Comparison of ENCODE assay signal across 9 cellular contexts in the genomic region with DNA sequence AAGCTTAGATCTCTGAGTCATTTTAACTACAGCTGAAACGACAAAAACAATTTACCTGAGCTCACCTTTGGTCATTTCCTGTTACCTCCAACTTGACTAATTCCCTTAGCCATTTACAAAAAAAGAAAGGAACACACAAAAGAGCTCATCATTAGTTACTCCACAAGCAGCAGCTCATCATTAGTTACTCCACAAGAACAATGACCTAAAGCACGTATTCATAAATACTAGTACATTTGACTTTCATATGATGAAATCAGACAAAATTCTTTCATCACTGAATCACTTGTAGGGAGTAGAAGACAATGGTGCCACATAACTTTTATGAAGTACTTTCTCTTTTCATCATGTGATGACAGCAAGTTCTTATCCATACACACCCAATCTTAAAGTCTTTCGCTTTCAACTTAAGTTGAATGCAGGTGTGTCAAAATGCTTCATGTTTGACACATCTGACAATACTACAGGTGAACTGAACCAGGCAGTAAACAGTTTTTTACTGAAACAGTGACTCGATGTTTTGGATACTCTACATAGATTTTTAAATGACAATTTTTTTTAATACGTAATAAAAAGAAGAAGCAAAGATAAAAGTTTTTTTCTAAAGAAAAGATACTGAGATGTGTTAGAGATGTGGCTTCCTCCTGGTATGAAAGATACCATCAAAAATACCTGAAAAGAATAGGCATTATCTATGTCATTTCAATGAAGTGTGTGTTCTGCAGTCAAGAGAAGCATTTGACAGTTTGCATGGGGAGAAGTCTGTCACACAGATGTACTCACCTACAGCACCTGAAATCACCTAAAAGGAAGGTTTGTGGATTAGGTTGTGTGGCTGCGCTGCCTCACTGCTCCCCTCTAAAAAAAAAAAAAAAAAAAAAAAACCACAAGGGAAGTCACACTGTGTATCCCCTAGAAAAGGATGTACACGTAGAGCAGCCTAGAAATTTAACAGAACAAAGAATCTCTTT.
DNase-seq lines count a peak whose midpoint lies in the region; ATAC-seq, FAIRE-seq and TF ChIP-seq lines count a peak whose summit lies in the region.
"Had no signal": no experiment of that assay in that cellular context is flagged by ENCODE, and none has a peak within 500 bp of the region (broad histone marks: within the 10 kb centered on the region; RNA-seq: fewer than 3 reads in every experiment).

No MANE protein-coding gene starts in this region.

- no peak for TF ChIP-seq RAD21 in HepG2 (CRISPR knock-in tag; IDR thresholded peaks at IDR 0.05)

- CTCF ChIA-PET in activated CD4-positive, alpha-beta T cell treated with anti-CD3 and anti-CD28 coated beads for 36 hours (lab: Charles Lee) = interaction anchor here (0.7 to 3.2 kb wide), 5 partner anchors 13 to 710 kb away, joined by 3 to 15 read pairs (median 3); no protein-coding TSS in a partner anchor
- CTCF ChIA-PET in HepG2 (lab: Yijun Ruan, JAX; ENCODE audit: low intra/inter-chr PET ratio, low total read pairs) = no interaction called here

- H3K36me3 Mint-ChIP-seq in activated CD4-positive, alpha-beta T cell treated with anti-CD3 and anti-CD28 coated beads for 36 hours (ENCODE audit: low read depth) = peaks cover 31% of the 10 kb centered on the region
- peaks cover 6% of the 10 kb centered on the region for H3K36me3 Mint-ChIP-seq in central memory CD8-positive, alpha-beta T cell (ENCODE audit: insufficient read depth)

- ATAC-seq in activated CD4-positive, alpha-beta T cell treated with anti-CD3 and anti-CD28 coated beads for 36 hours = peak; percentile 92
- peak; percentile 83 for ATAC-seq in central memory CD8-positive, alpha-beta T cell (replicated peaks; ENCODE audit: extremely low read depth, poor library complexity, severe bottlenecking)
- ATAC-seq in HepG2 = no peak

- no peaks in the 10 kb centered on the region for H3K9me3 Mint-ChIP-seq in activated CD4-positive, alpha-beta T cell treated with anti-CD3 and anti-CD28 coated beads for 36 hours (ENCODE audit: low read depth)
- H3K9me3 Mint-ChIP-seq in central memory CD8-positive, alpha-beta T cell = no peaks in the 10 kb centered on the region

- in situ Hi-C loops in HepG2 (cut with HindIII; ENCODE audit: extremely low pct_ligation_motif_present, low pct_unique_long_range_greater_than_20kb) = no loop called here

- 98% methylated on average over 7 of the region's 7 CpGs for whole genome bisulfite sequencing in HepG2 (ENCODE audit: low lambda C conversion rate)

- H3K27me3 ChIP-seq in HepG2 (ENCODE audit: control insufficient read depth in 1 of 2, insufficient read depth in 2 of 2, low read length in 2 of 2) = no peaks in the 10 kb centered on the region

- no peak for DNase-seq in activated CD4-positive, alpha-beta T cell treated with anti-CD3 and anti-CD28 coated beads for 36 hours
- no peak for DNase-seq in activated CD4-positive, alpha-beta T cell treated with anti-CD3 and anti-CD28 coated beads, Interleukin-2, amount 50 U/mL, for 1 hour
- DNase-seq in M059J (ENCODE audit: low read depth) (peak; percentile 83), skeletal muscle cell (ENCODE audit: low read depth) (peak; percentile 69), HepG2 (ENCODE audit: low spot score) (no peak), NCI-H510A (lab: John Stamatoyannopoulos, UW) (no peak)
- peak in 1 of 2 donors; percentile 25 for DNase-seq in central memory CD8-positive, alpha-beta T cell (ENCODE audit: low spot score in 2 of 2)
- DNase-seq in stimulated activated CD4-positive, alpha-beta T cell treated with anti-CD3 and anti-CD28 coated beads, Interleukin-12 subunit alpha, Interleukin-12 subunit beta, amount 100 ng/mL, for 4 hours = no peak
- DNase-seq: effector CD8-positive, alpha-beta T cell had no signal

- BruUV-seq in HepG2 (replicated peaks; lab: Mats Ljungman, UMichigan) = no TSS peak

- H3K9ac ChIP-seq in HepG2 (ENCODE audit: insufficient read depth, low read depth, low read length) = no peak overlapping the region

- H3K4me3 ChIP-seq in skeletal muscle cell (ENCODE audit: low read depth, low read length) (no peak overlapping the region), HepG2 (replicated peaks in 1 of 3; ENCODE audit: insufficient read depth in 1 of 3, low read depth in 2 of 3, low read length in 3 of 3) (no peak overlapping the region)

- no peak overlapping the region for H3K4me2 ChIP-seq in HepG2 (ENCODE audit: low read depth, low read length)

- no peaks in the 10 kb centered on the region for H3K4me1 ChIP-seq in HepG2 (ENCODE audit: insufficient read depth, low read length)

- TF ChIP-seq EP300 in HepG2 (IDR thresholded peaks at IDR 0.05; ENCODE audit: low read depth in 2 of 2, low read length in 2 of 2) (no peak), HepG2 (CRISPR knock-in tag; IDR thresholded peaks at IDR 0.05; ENCODE audit: borderline replicate concordance) (no peak)

- TF ChIP-seq POLR2A in HepG2 (IDR thresholded peaks at IDR 0.05; ENCODE audit: insufficient read depth in 1 of 2, low read depth in 2 of 2, low read length in 2 of 2) = no peak

- no peaks in the 10 kb centered on the region for H3K27me3 Mint-ChIP-seq in activated CD4-positive, alpha-beta T cell treated with anti-CD3 and anti-CD28 coated beads for 36 hours
- H3K27me3 Mint-ChIP-seq in central memory CD8-positive, alpha-beta T cell = no peaks in the 10 kb centered on the region

- H3K36me3 ChIP-seq in HepG2 (replicated peaks in 1 of 2; ENCODE audit: control insufficient read depth in 1 of 2, insufficient read depth in 2 of 2, low read length in 2 of 2) = peaks cover 1 to 12% of the 10 kb centered on the region in 2 experiments; a peak in 1 of 5 replicates

- TF ChIP-seq CTCF in HepG2 (CRISPR knock-in tag; IDR thresholded peaks at IDR 0.05) = no peak

- no peak overlapping the region for H3K27ac ChIP-seq in HepG2 (ENCODE audit: extremely low read length, insufficient read depth, low read length)

- POLR2A ChIA-PET in activated CD4-positive, alpha-beta T cell treated with anti-CD3 and anti-CD28 coated beads for 36 hours (lab: Charles Lee) = interaction anchor here (0.6 to 0.9 kb wide), 4 partner anchors 9 to 96 kb away, joined by 3 to 5 read pairs (median 4); no protein-coding TSS in a partner anchor
- POLR2A ChIA-PET in HepG2 (lab: Yijun Ruan, JAX) = no interaction called here

- peak overlapping the region; percentile 37 for H3K4me3 Mint-ChIP-seq in activated CD4-positive, alpha-beta T cell treated with anti-CD3 and anti-CD28 coated beads for 36 hours
- H3K4me3 Mint-ChIP-seq in central memory CD8-positive, alpha-beta T cell = peak overlapping the region; percentile 48

- peaks cover 44% of the 10 kb centered on the region for H3K4me1 Mint-ChIP-seq in activated CD4-positive, alpha-beta T cell treated with anti-CD3 and anti-CD28 coated beads for 36 hours
- peaks cover 34% of the 10 kb centered on the region for H3K4me1 Mint-ChIP-seq in central memory CD8-positive, alpha-beta T cell

- no peaks in the 10 kb centered on the region for H3K9me3 ChIP-seq in HepG2 (ENCODE audit: low read length)

- intact Hi-C loops in activated CD4-positive, alpha-beta T cell treated with anti-CD3 and anti-CD28 coated beads for 36 hours (cut with DNase I, micrococcal nuclease) = loop anchor here in 1 of 2 experiments (1.0 to 2.0 kb wide), 2 partner anchors 31 to 96 kb away; no protein-coding TSS in a partner anchor
- intact Hi-C loops in HepG2 (cut with micrococcal nuclease; ENCODE audit: unreplicated experiment) = no loop called here

- H4K20me1 ChIP-seq in HepG2 (ENCODE audit: insufficient read depth, low read length) = no peaks in the 10 kb centered on the region

- H3K27ac Mint-ChIP-seq in activated CD4-positive, alpha-beta T cell treated with anti-CD3 and anti-CD28 coated beads for 36 hours = peak overlapping the region; percentile 79
- H3K27ac Mint-ChIP-seq in central memory CD8-positive, alpha-beta T cell (ENCODE audit: low read depth) = peak overlapping the region; percentile 87

- no peaks in the 10 kb centered on the region for H3K79me2 ChIP-seq in HepG2 (ENCODE audit: insufficient read depth, low read length)

- no peak for FAIRE-seq in HepG2 (lab: Jason Lieb, UNC)

- no peak overlapping the region for H2AFZ ChIP-seq in HepG2 (ENCODE audit: low read length)

TF ChIP-seq in HepG2, 621 proteins besides CTCF, POLR2A, EP300 and RAD21 (continues in another document):
- no peak for TF ChIP-seq NFATC3 (CRISPR knock-in tag; IDR thresholded peaks at IDR 0.05)
- TF ChIP-seq, protein P1, sequence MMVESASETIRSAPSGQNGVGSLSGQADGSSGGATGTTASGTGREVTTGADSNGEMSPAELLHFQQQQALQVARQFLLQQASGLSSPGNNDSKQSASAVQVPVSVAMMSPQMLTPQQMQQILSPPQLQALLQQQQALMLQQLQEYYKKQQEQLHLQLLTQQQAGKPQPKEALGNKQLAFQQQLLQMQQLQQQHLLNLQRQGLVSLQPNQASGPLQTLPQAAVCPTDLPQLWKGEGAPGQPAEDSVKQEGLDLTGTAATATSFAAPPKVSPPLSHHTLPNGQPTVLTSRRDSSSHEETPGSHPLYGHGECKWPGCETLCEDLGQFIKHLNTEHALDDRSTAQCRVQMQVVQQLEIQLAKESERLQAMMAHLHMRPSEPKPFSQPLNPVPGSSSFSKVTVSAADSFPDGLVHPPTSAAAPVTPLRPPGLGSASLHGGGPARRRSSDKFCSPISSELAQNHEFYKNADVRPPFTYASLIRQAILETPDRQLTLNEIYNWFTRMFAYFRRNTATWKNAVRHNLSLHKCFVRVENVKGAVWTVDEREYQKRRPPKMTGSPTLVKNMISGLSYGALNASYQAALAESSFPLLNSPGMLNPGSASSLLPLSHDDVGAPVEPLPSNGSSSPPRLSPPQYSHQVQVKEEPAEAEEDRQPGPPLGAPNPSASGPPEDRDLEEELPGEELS (CRISPR knock-in tag; IDR thresholded peaks at IDR 0.05) = no peak
- TF ChIP-seq NR2C2 (CRISPR knock-in tag; IDR thresholded peaks at IDR 0.05; ENCODE audit: borderline replicate concordance) = no peak
- TF ChIP-seq ZFP62 (CRISPR knock-in tag; IDR thresholded peaks at IDR 0.05) = no peak
- TF ChIP-seq, protein P2, sequence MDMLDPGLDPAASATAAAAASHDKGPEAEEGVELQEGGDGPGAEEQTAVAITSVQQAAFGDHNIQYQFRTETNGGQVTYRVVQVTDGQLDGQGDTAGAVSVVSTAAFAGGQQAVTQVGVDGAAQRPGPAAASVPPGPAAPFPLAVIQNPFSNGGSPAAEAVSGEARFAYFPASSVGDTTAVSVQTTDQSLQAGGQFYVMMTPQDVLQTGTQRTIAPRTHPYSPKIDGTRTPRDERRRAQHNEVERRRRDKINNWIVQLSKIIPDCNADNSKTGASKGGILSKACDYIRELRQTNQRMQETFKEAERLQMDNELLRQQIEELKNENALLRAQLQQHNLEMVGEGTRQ (IDR thresholded peaks at IDR 0.05; ENCODE audit: low read depth, low read length) = no peak
- TF ChIP-seq, protein P2 (CRISPR knock-in tag; IDR thresholded peaks at IDR 0.05; ENCODE audit: borderline replicate concordance) = no peak
- TF ChIP-seq ZKSCAN1 (IDR thresholded peaks at IDR 0.05; ENCODE audit: low read length) = no peak

Comparison
In these comparisons a context has a peak if more than half of its experiments do, and no peak if none do; other contexts are left out.
1. DNase-seq: peak in M059J (single experiment) and skeletal muscle cell (single experiment); none in activated CD4-positive, alpha-beta T cell treated with anti-CD3 and anti-CD28 coated beads for 36 hours (single experiment), activated CD4-positive, alpha-beta T cell treated with anti-CD3 and anti-CD28 coated beads, Interleukin-2, amount 50 U/mL, for 1 hour (single experiment), HepG2 (single experiment), stimulated activated CD4-positive, alpha-beta T cell treated with anti-CD3 and anti-CD28 coated beads, Interleukin-12 subunit alpha, Interleukin-12 subunit beta, amount 100 ng/mL, for 4 hours (single experiment) and NCI-H510A (single experiment).